18 cellular contexts compared by ENCODE assay signal in the genomic region with DNA sequence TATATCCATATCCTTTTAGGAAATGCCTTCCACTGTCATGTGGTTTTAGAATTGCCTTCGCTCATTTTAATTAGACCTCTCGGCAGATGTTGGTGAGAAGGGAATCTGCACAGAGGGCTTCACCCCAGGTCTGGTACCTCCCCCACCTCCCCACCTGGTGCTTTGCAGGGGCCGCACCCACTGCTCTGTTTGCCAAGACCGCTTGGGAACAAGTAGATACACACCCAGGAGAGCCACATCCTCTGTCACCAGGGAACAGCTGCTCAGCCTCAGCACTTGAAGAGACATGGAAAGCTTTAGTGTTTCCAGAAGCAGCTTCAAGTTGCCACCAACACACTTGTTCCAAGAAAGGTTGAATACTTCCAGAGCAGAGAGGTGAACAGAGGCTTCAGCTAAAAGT. TPM values are rescaled to one million over a fixed set of nuclear protein-coding genes. Genes with fewer than 3 reads are reported as not detected.
DNase-seq lines count a peak whose midpoint lies in the region; ATAC-seq and TF ChIP-seq lines count a peak whose summit lies in the region.
"Had no signal": no experiment of that assay in that cellular context is flagged by ENCODE, and none has a peak within 500 bp of the region (broad histone marks: within the 10 kb centered on the region; RNA-seq: fewer than 3 reads in every experiment).

No MANE protein-coding gene starts in this region.

- no peak overlapping the region for H3K27ac Mint-ChIP-seq in T-helper 17 cell
- H3K27ac Mint-ChIP-seq: T-helper 2 cell treated with Interferon-gamma antibody and Interleukin-4, amounts not matched to agents 5 μg/mL and 100 μg/mL, for 36 hours had no signal

- no peaks in the 10 kb centered on the region for H3K4me1 Mint-ChIP-seq in T-helper 17 cell

- H3K36me3 Mint-ChIP-seq in T-helper 17 cell (ENCODE audit: low read depth) = no peaks in the 10 kb centered on the region

- TF ChIP-seq EP300 in suprapubic skin (IDR thresholded peaks at IDR 0.05) = no peak

- peaks cover 19% of the 10 kb centered on the region for H3K27me3 Mint-ChIP-seq in T-helper 17 cell

- no peak for TF ChIP-seq POLR2A in spleen (IDR thresholded peaks at IDR 0.05)
- no peak for TF ChIP-seq POLR2A in suprapubic skin (IDR thresholded peaks at IDR 0.05)

- H3K4me3 Mint-ChIP-seq in T-helper 17 cell = no peak overlapping the region
- H3K4me3 Mint-ChIP-seq: T-helper 2 cell treated with Interferon-gamma antibody and Interleukin-4, amounts not matched to agents 5 μg/mL and 100 μg/mL, for 36 hours had no signal

- H3K4me3 ChIP-seq in left ventricle myocardium inferior (no peak overlapping the region), spleen (no peak overlapping the region), suprapubic skin (no peak overlapping the region)
- H3K4me3 ChIP-seq: heart right ventricle, thoracic aorta had no signal

- TF ChIP-seq CTCF in left ventricle myocardium inferior (IDR thresholded peaks at IDR 0.05; ENCODE audit: borderline replicate concordance) = no peak
- TF ChIP-seq CTCF in spleen (IDR thresholded peaks at IDR 0.05 in 8 of 11, conservative IDR thresholded peaks at IDR 0.05 in 3 of 11) = no peak
- no peak for TF ChIP-seq CTCF in suprapubic skin (IDR thresholded peaks at IDR 0.05)

- H3K9me3 ChIP-seq in left ventricle myocardium inferior (replicated peaks) (no peaks in the 10 kb centered on the region), spleen (no peaks in the 10 kb centered on the region), suprapubic skin (no peaks in the 10 kb centered on the region), T-helper 17 cell (ENCODE audit: control insufficient read depth, low read length, poor library complexity, severe bottlenecking) (no peaks in the 10 kb centered on the region)
- H3K9me3 ChIP-seq: thoracic aorta had no signal

- DNase-seq in Right ventricle myocardium inferior (ENCODE audit: missing footprints) = no peak
- DNase-seq in left ventricle myocardium inferior = no peak
- peak; percentile 87 for DNase-seq in NCI-H2107 treated with DMSO at 0.1 percent for 48 hours (lab: John Stamatoyannopoulos, UW; ENCODE audit: unreplicated experiment)
- peak; percentile 91 for DNase-seq in SW480 (ENCODE audit: low spot score)
- peak; percentile 74 for DNase-seq in spleen
- DNase-seq in suprapubic skin (ENCODE audit: low spot score in 2 of 2) = no peak
- DNase-seq in T-helper 17 cell = no peak
- DNase-seq: activated CD4-positive, alpha-beta T cell treated with anti-CD3 and anti-CD28 coated beads for 48 hours; activated T-cell treated with anti-CD3 and anti-CD28 coated beads, Interleukin-2, amount 50 U/mL, for 1 hour; heart right ventricle had no signal

- H3K36me3 ChIP-seq in left ventricle myocardium inferior (no peaks in the 10 kb centered on the region), spleen (no peaks in the 10 kb centered on the region), suprapubic skin (no peaks in the 10 kb centered on the region)
- H3K36me3 ChIP-seq: heart right ventricle, thoracic aorta had no signal

- WGBS in spleen, 5 donors = 38 to 72% (median 63%) methylated on average over 4 of the region's 4 CpGs
- WGBS in suprapubic skin = 44% methylated on average over 4 of the region's 4 CpGs

- H3K4me1 ChIP-seq in left ventricle myocardium inferior = no peaks in the 10 kb centered on the region
- H3K4me1 ChIP-seq in spleen = peaks cover 2 to 34% (median 17%) of the 10 kb centered on the region in 6 donors
- H3K4me1 ChIP-seq in suprapubic skin = no peaks in the 10 kb centered on the region

- peak; percentile 42 for ATAC-seq in Right ventricle myocardium inferior
- ATAC-seq in GM21381 (IDR thresholded peaks at IDR 0.05; ENCODE audit: unreplicated experiment) = no peak
- ATAC-seq in T-helper 17 cell = no peak
- ATAC-seq: esophagus mucosa had no signal

- H3K27ac ChIP-seq in left ventricle myocardium inferior (replicated peaks) = no peak overlapping the region
- H3K27ac ChIP-seq in spleen = no peak overlapping the region
- no peak overlapping the region for H3K27ac ChIP-seq in suprapubic skin
- H3K27ac ChIP-seq: heart right ventricle, thoracic aorta had no signal

- intact Hi-C loops in Right ventricle myocardium inferior (cut with DNase I) (no loop called here), left ventricle myocardium inferior (cut with micrococcal nuclease) (no loop called here), spleen (cut with DNase I; ENCODE audit: low total_unique reads) (no loop called here)

- no peaks in the 10 kb centered on the region for H3K27me3 ChIP-seq in left ventricle myocardium inferior (ENCODE audit: low read depth)
- H3K27me3 ChIP-seq in spleen (replicated peaks in 1 of 7) = no peaks in the 10 kb centered on the region
- H3K27me3 ChIP-seq in suprapubic skin = no peaks in the 10 kb centered on the region

RNA-seq across cellular contexts. Expression of a gene that starts 21.8 kb away (rescaled TPM):
- not detected for total RNA-seq in Right ventricle myocardium inferior
- not detected for total RNA-seq in left ventricle myocardium inferior
- total RNA-seq in spleen = under 1 TPM in 4 of 7 donors, not detected in 3; 0.16 to 0.79 (median 0.39) TPM
- polyA plus RNA-seq in spleen = under 1 TPM in 2 of 3 donors, not detected in 1; 0.03 to 0.19 TPM
- total RNA-seq in suprapubic skin = under 1 TPM in 2 of 4 donors, not detected in 2; 0.26 to 0.32 TPM
- not detected for total RNA-seq in T-helper 17 cell
- total RNA-seq: chondrocyte, esophagus mucosa, heart right ventricle, kidney epithelial cell, pulmonary artery endothelial cell, RPMI7951, thoracic aorta had no signal
- polyA plus RNA-seq: heart right ventricle had no signal

RNA-seq across cellular contexts. Expression of a gene that starts 35.2 kb away (rescaled TPM):
- total RNA-seq in Right ventricle myocardium inferior = 1.6 TPM
- 1.6 TPM for total RNA-seq in left ventricle myocardium inferior
- 1 to 10 TPM; 1.2 to 8.9 (median 5.1) TPM for total RNA-seq in spleen
- 1 to 10 TPM; 1.9 to 4.6 (median 2.7) TPM for polyA plus RNA-seq in spleen
- total RNA-seq in suprapubic skin = under 1 TPM; 0.34 to 0.89 (median 0.71) TPM
- total RNA-seq in T-helper 17 cell = under 1 TPM; 0.77 to 0.78 TPM

RNA-seq across cellular contexts. Expression of a gene that starts 35.2 kb away (rescaled TPM):
- total RNA-seq in Right ventricle myocardium inferior = not detected
- not detected for total RNA-seq in left ventricle myocardium inferior
- under 1 TPM in 2 of 7 donors, not detected in 5; 0.19 to 0.27 TPM for total RNA-seq in spleen
- under 1 TPM in 1 of 3 donors, not detected in 2; 0.06 TPM for polyA plus RNA-seq in spleen
- total RNA-seq in suprapubic skin = not detected
- not detected for total RNA-seq in T-helper 17 cell
- total RNA-seq: chondrocyte, esophagus mucosa, pulmonary artery endothelial cell, RPMI7951, thoracic aorta had no signal
- polyA plus RNA-seq: heart right ventricle had no signal

Comparison
In these comparisons a context has a peak if more than half of its experiments do, and no peak if none do; other contexts are left out.
1. DNase-seq: peak in NCI-H2107 treated with DMSO at 0.1 percent for 48 hours (single experiment), SW480 (single experiment) and spleen (single experiment); none in Right ventricle myocardium inferior (single experiment), left ventricle myocardium inferior (single experiment), suprapubic skin (0 of 2) and T-helper 17 cell (0 of 3).